Comparison of ENCODE assay signal across 8 cellular contexts in genomic region chr19:47247308-47247990, GRCh38. TPM values are rescaled to one million over a fixed set of nuclear protein-coding genes. Genes with fewer than 3 reads are reported as not detected.
DNase-seq lines count a peak whose midpoint lies in the region; ATAC-seq, FAIRE-seq and TF ChIP-seq lines count a peak whose summit lies in the region.
"Had no signal": no experiment of that assay in that cellular context is flagged by ENCODE, and none has a peak within 500 bp of the region (broad histone marks: within the 10 kb centered on the region; RNA-seq: fewer than 3 reads in every experiment).

No MANE protein-coding gene starts in this region.

- no TSS peak for BruUV-seq in HepG2 (replicated peaks; lab: Mats Ljungman, UMichigan)

- no peak for ATAC-seq in HepG2
- ATAC-seq in GM18505 (IDR thresholded peaks at IDR 0.05; ENCODE audit: unreplicated experiment): no peak

- no peak for TF ChIP-seq EP300 in HepG2 (IDR thresholded peaks at IDR 0.05; ENCODE audit: low read depth in 2 of 2, low read length in 2 of 2)
- no peak for TF ChIP-seq EP300 in HepG2 (CRISPR knock-in tag; IDR thresholded peaks at IDR 0.05; ENCODE audit: borderline replicate concordance)

- peak overlapping the region; percentile 39 for H3K4me2 ChIP-seq in HepG2 (ENCODE audit: low read depth, low read length)

- in situ Hi-C loops in HepG2 (cut with HindIII; ENCODE audit: extremely low pct_ligation_motif_present, low pct_unique_long_range_greater_than_20kb): loop anchor here (5.0 kb wide), 1 partner anchor 100 kb away; no protein-coding TSS in a partner anchor

- H3K27me3 ChIP-seq in HepG2 (ENCODE audit: control insufficient read depth in 1 of 2, insufficient read depth in 2 of 2, low read length in 2 of 2): no peaks in the 10 kb centered on the region

- intact Hi-C loops in HepG2 (cut with micrococcal nuclease; ENCODE audit: unreplicated experiment): no loop called here

- no peak overlapping the region for H3K27ac ChIP-seq in HepG2 (ENCODE audit: extremely low read length, insufficient read depth, low read length)

- H4K20me1 ChIP-seq in HepG2 (ENCODE audit: insufficient read depth, low read length): no peaks in the 10 kb centered on the region

- DNase-seq in GM12864 (ENCODE audit: low read depth) (no peak), NCI-H1694 treated with DMSO at 0.1 percent for 48 hours (lab: John Stamatoyannopoulos, UW) (peak; percentile 23), HepG2 (ENCODE audit: low spot score) (peak; percentile 56)
- DNase-seq in activated CD4-positive, alpha-beta T cell treated with anti-CD3 and anti-CD28 coated beads for 1 hour: peak; percentile 69
- DNase-seq in central memory CD4-positive, alpha-beta T cell: peak; percentile 70
- peak; percentile 67 to 82 (median 70) for DNase-seq in stimulated activated CD4-positive, alpha-beta T cell treated with anti-CD3 and anti-CD28 coated beads, TNF-alpha, amount 100 ng/mL, for 24 hours (ENCODE audit: low read depth in 3 of 3)

- TF ChIP-seq CTCF in GM12864 (IDR thresholded peaks at IDR 0.05; ENCODE audit: low read depth, low read length, missing control alignments) (peak; percentile 84), HepG2 (CRISPR knock-in tag; IDR thresholded peaks at IDR 0.05) (peak; percentile 79)

- no peaks in the 10 kb centered on the region for H3K36me3 ChIP-seq in HepG2 (replicated peaks in 1 of 2; ENCODE audit: control insufficient read depth in 1 of 2, insufficient read depth in 2 of 2, low read length in 2 of 2)

- FAIRE-seq in HepG2 (lab: Jason Lieb, UNC): no peak
- FAIRE-seq: endometrium had no signal

- H2AFZ ChIP-seq in HepG2 (ENCODE audit: low read length): no peak overlapping the region

- 27% methylated on average over 25 of the region's 25 CpGs for WGBS in HepG2 (ENCODE audit: low lambda C conversion rate)

- H3K79me2 ChIP-seq in HepG2 (ENCODE audit: insufficient read depth, low read length): no peaks in the 10 kb centered on the region

- H3K4me1 ChIP-seq in HepG2 (ENCODE audit: insufficient read depth, low read length): peaks cover 53% of the 10 kb centered on the region

- H3K9ac ChIP-seq in HepG2 (ENCODE audit: insufficient read depth, low read depth, low read length): no peak overlapping the region

- CTCF ChIA-PET in HepG2 (lab: Yijun Ruan, JAX; ENCODE audit: low intra/inter-chr PET ratio, low total read pairs): interaction anchor here (1.3 to 1.4 kb wide), 2 partner anchors 37 to 98 kb away, joined by 4 to 7 read pairs; no protein-coding TSS in a partner anchor

- H3K9me3 ChIP-seq in HepG2 (ENCODE audit: low read length): no peaks in the 10 kb centered on the region

- no peak overlapping the region for H3K4me3 ChIP-seq in GM12864 (ENCODE audit: low read depth, low read length)
- no peak overlapping the region; a peak in 1 of 6 replicates for H3K4me3 ChIP-seq in HepG2 (replicated peaks in 1 of 3; ENCODE audit: insufficient read depth in 1 of 3, low read depth in 2 of 3, low read length in 3 of 3)

- TF ChIP-seq POLR2A in HepG2 (IDR thresholded peaks at IDR 0.05; ENCODE audit: insufficient read depth in 1 of 2, low read depth in 2 of 2, low read length in 2 of 2) (no peak), GM18505 (IDR thresholded peaks at IDR 0.05; ENCODE audit: borderline replicate concordance, extremely low read depth, insufficient read depth, insufficient read length) (no peak)

- peak; percentile 55 for TF ChIP-seq RAD21 in HepG2 (CRISPR knock-in tag; IDR thresholded peaks at IDR 0.05)

- POLR2A ChIA-PET in HepG2 (lab: Yijun Ruan, JAX): interaction anchor here (0.6 to 3.4 kb wide), 4 partner anchors 9 to 262 kb away, joined by 3 to 17 read pairs (median 3); partner anchors contain the start of gene CCDC9

RNA-seq across cellular contexts. Expression of gene CCDC9, which starts 8.9 kb away (rescaled TPM):
- 5.9 and 6.3 TPM in 2 replicates for total RNA-seq in HepG2 (2016; rRNA removed; fragmentation: Illumina TruSeq; extraction: Trizol)
- total RNA-seq in HepG2 (2016; cell fraction: cytosol; rRNA removed; fragmentation: Illumina TruSeq; extraction: Trizol; ENCODE audit: low read depth): 3.4 and 3.5 TPM in 2 replicates
- total RNA-seq in HepG2 (2016; cell fraction: insoluble cytoplasmic fraction; rRNA removed; fragmentation: Illumina TruSeq; extraction: Trizol): 3.8 and 7.1 TPM in 2 replicates
- total RNA-seq in HepG2 (2016; cell fraction: membrane; rRNA removed; fragmentation: Illumina TruSeq; extraction: Trizol): 4.5 and 5.0 TPM in 2 replicates
- 4.4 and 5.5 TPM in 2 replicates for total RNA-seq in HepG2 (2016; cell fraction: nucleus; rRNA removed; fragmentation: Illumina TruSeq; extraction: Trizol)
- polyA plus RNA-seq in HepG2 (2011; rRNA removed): 2.9 and 3.0 TPM in 2 replicates
- polyA plus RNA-seq in HepG2 (2011; cell fraction: cytosol; rRNA removed): 2.1 and 2.2 TPM in 2 replicates
- polyA plus RNA-seq in HepG2 (2011; cell fraction: nucleus; rRNA removed): 10.1 and 11.8 TPM in 2 replicates
- 10.0 TPM in 2 replicates for polyA plus RNA-seq in HepG2 (2012)
- 1.6 and 1.8 TPM in 2 replicates for polyA plus RNA-seq in HepG2 (2016; cell fraction: cytosol; fragmentation: Illumina TruSeq; extraction: Trizol; ENCODE audit: low read depth)
- polyA plus RNA-seq in HepG2 (2016; cell fraction: insoluble cytoplasmic fraction; fragmentation: Illumina TruSeq; extraction: Trizol; ENCODE audit: low read depth): 9.0 and 10.3 TPM in 2 replicates
- polyA plus RNA-seq in HepG2 (2016; cell fraction: membrane; fragmentation: Illumina TruSeq; extraction: Trizol; ENCODE audit: low read depth): 3.6 and 3.9 TPM in 2 replicates
- polyA plus RNA-seq in HepG2 (2016; cell fraction: nucleus; fragmentation: Illumina TruSeq; extraction: Trizol; ENCODE audit: insufficient read depth, low read depth): 22.8 and 25.7 TPM in 2 replicates
- polyA minus RNA-seq in HepG2 (2011; rRNA and poly(A)+ RNA removed; ENCODE audit: low replicate concordance): 1.8 and 6.2 TPM in 2 replicates
- polyA minus RNA-seq in HepG2 (2011; cell fraction: cytosol; rRNA and poly(A)+ RNA removed): 0.99 and 1.7 TPM in 2 replicates
- 6.3 and 7.5 TPM in 2 replicates for polyA minus RNA-seq in HepG2 (2011; cell fraction: nucleus; rRNA and poly(A)+ RNA removed)

RNA-seq across cellular contexts. Expression of gene BBC3, which starts 16.4 kb away (rescaled TPM):
- total RNA-seq in HepG2 (2016; rRNA removed; fragmentation: Illumina TruSeq; extraction: Trizol): 5.8 and 8.8 TPM in 2 replicates
- 3.1 and 3.4 TPM in 2 replicates for total RNA-seq in HepG2 (2016; cell fraction: cytosol; rRNA removed; fragmentation: Illumina TruSeq; extraction: Trizol; ENCODE audit: low read depth)
- total RNA-seq in HepG2 (2016; cell fraction: insoluble cytoplasmic fraction; rRNA removed; fragmentation: Illumina TruSeq; extraction: Trizol): 5.9 and 8.8 TPM in 2 replicates
- 6.6 and 7.4 TPM in 2 replicates for total RNA-seq in HepG2 (2016; cell fraction: membrane; rRNA removed; fragmentation: Illumina TruSeq; extraction: Trizol)
- total RNA-seq in HepG2 (2016; cell fraction: nucleus; rRNA removed; fragmentation: Illumina TruSeq; extraction: Trizol): 4.6 and 5.1 TPM in 2 replicates
- polyA plus RNA-seq in HepG2 (2011; rRNA removed): 6.1 and 11.1 TPM in 2 replicates
- polyA plus RNA-seq in HepG2 (2011; cell fraction: cytosol; rRNA removed): 7.0 and 10.6 TPM in 2 replicates
- polyA plus RNA-seq in HepG2 (2011; cell fraction: nucleus; rRNA removed): 18.7 and 18.8 TPM in 2 replicates
- polyA plus RNA-seq in HepG2 (2012): 7.0 and 13.6 TPM in 2 replicates
- 1.8 and 1.9 TPM in 2 replicates for polyA plus RNA-seq in HepG2 (2016; cell fraction: cytosol; fragmentation: Illumina TruSeq; extraction: Trizol; ENCODE audit: low read depth)
- polyA plus RNA-seq in HepG2 (2016; cell fraction: insoluble cytoplasmic fraction; fragmentation: Illumina TruSeq; extraction: Trizol; ENCODE audit: low read depth): 9.2 and 11.0 TPM in 2 replicates
- 5.1 and 5.2 TPM in 2 replicates for polyA plus RNA-seq in HepG2 (2016; cell fraction: membrane; fragmentation: Illumina TruSeq; extraction: Trizol; ENCODE audit: low read depth)
- polyA plus RNA-seq in HepG2 (2016; cell fraction: nucleus; fragmentation: Illumina TruSeq; extraction: Trizol; ENCODE audit: insufficient read depth, low read depth): 13.0 and 13.4 TPM in 2 replicates
- 2.1 and 9.7 TPM in 2 replicates for polyA minus RNA-seq in HepG2 (2011; rRNA and poly(A)+ RNA removed; ENCODE audit: low replicate concordance)
- polyA minus RNA-seq in HepG2 (2011; cell fraction: cytosol; rRNA and poly(A)+ RNA removed): 8.9 and 9.3 TPM in 2 replicates
- polyA minus RNA-seq in HepG2 (2011; cell fraction: nucleus; rRNA and poly(A)+ RNA removed): 5.4 and 6.2 TPM in 2 replicates

RNA-seq across cellular contexts. Expression of gene INAFM1, which starts 27.2 kb away (rescaled TPM):
- total RNA-seq in HepG2 (2016; rRNA removed; fragmentation: Illumina TruSeq; extraction: Trizol): 1.00 and 1.9 TPM in 2 replicates
- 0.81 and 1.1 TPM in 2 replicates for total RNA-seq in HepG2 (2016; cell fraction: cytosol; rRNA removed; fragmentation: Illumina TruSeq; extraction: Trizol; ENCODE audit: low read depth)
- total RNA-seq in HepG2 (2016; cell fraction: insoluble cytoplasmic fraction; rRNA removed; fragmentation: Illumina TruSeq; extraction: Trizol): 1.1 and 1.8 TPM in 2 replicates
- total RNA-seq in HepG2 (2016; cell fraction: membrane; rRNA removed; fragmentation: Illumina TruSeq; extraction: Trizol): 1.0 and 1.2 TPM in 2 replicates
- total RNA-seq in HepG2 (2016; cell fraction: nucleus; rRNA removed; fragmentation: Illumina TruSeq; extraction: Trizol): 0.78 and 1.0 TPM in 2 replicates
- 0.88 and 1.3 TPM in 2 replicates for polyA plus RNA-seq in HepG2 (2011; rRNA removed)
- 0.60 and 0.93 TPM in 2 replicates for polyA plus RNA-seq in HepG2 (2011; cell fraction: cytosol; rRNA removed)
- 5.3 and 5.5 TPM in 2 replicates for polyA plus RNA-seq in HepG2 (2011; cell fraction: nucleus; rRNA removed)
- polyA plus RNA-seq in HepG2 (2012): 2.8 and 3.1 TPM in 2 replicates
- 2.2 and 2.5 TPM in 2 replicates for polyA plus RNA-seq in HepG2 (2016; cell fraction: cytosol; fragmentation: Illumina TruSeq; extraction: Trizol; ENCODE audit: low read depth)
- polyA plus RNA-seq in HepG2 (2016; cell fraction: insoluble cytoplasmic fraction; fragmentation: Illumina TruSeq; extraction: Trizol; ENCODE audit: low read depth): 1.8 and 2.4 TPM in 2 replicates
- polyA plus RNA-seq in HepG2 (2016; cell fraction: membrane; fragmentation: Illumina TruSeq; extraction: Trizol; ENCODE audit: low read depth): 1.7 and 2.2 TPM in 2 replicates
- 4.5 and 6.9 TPM in 2 replicates for polyA plus RNA-seq in HepG2 (2016; cell fraction: nucleus; fragmentation: Illumina TruSeq; extraction: Trizol; ENCODE audit: insufficient read depth, low read depth)
- polyA minus RNA-seq in HepG2 (2011; rRNA and poly(A)+ RNA removed; ENCODE audit: low replicate concordance): 0.35 and 1.3 TPM in 2 replicates
- 1.2 and 1.5 TPM in 2 replicates for polyA minus RNA-seq in HepG2 (2011; cell fraction: cytosol; rRNA and poly(A)+ RNA removed)
- 0.99 and 1.4 TPM in 2 replicates for polyA minus RNA-seq in HepG2 (2011; cell fraction: nucleus; rRNA and poly(A)+ RNA removed)
